In genomic region chr3:176927280-176927679, GRCh38 we compare ENCODE assay signal across 20 cellular contexts.
"Had no signal": no experiment of that assay in that cellular context is flagged by ENCODE, and none has a peak within 500 bp of the region (broad histone marks: within the 10 kb centered on the region; RNA-seq: fewer than 3 reads in every experiment).

No MANE protein-coding gene starts in this region.

- H3K27me3 ChIP-seq: dorsolateral prefrontal cortex, gastrocnemius medialis, neutrophil, sigmoid colon, suprapubic skin, thyroid gland had no signal

- H3K4me3 Mint-ChIP-seq: immature natural killer cell, naive B cell, nephron, type B pancreatic cell had no signal

- H3K9me3 Mint-ChIP-seq: type B pancreatic cell had no signal

- H3K9me3 ChIP-seq: gastrocnemius medialis, neutrophil, psoas muscle, sigmoid colon, suprapubic skin, thyroid gland had no signal

- H3K4me1 ChIP-seq: gastrocnemius medialis, psoas muscle, sigmoid colon, suprapubic skin had no signal

- H3K27ac Mint-ChIP-seq: immature natural killer cell, naive B cell, nephron, type B pancreatic cell had no signal

- H3K4me3 ChIP-seq: gastrocnemius medialis, psoas muscle, sigmoid colon, skin epidermis, suprapubic skin, thyroid gland had no signal

- H3K4me1 Mint-ChIP-seq: naive B cell, nephron had no signal

- H3K36me3 Mint-ChIP-seq: immature natural killer cell, naive B cell, type B pancreatic cell had no signal

- DNase-seq: cortex of kidney; dorsolateral prefrontal cortex; effector CD8-positive, alpha-beta T cell; gastrocnemius medialis; glutamatergic neuron; immature natural killer cell; left cardiac atrium; left ventricle myocardium superior; mesendoderm; naive B cell; psoas muscle; sigmoid colon; stimulated activated CD4-positive, alpha-beta T cell treated with anti-CD3 and anti-CD28 coated beads, Interleukin-2, amount 100 ng/mL, for 24 hours; stimulated activated naive CD4-positive, alpha-beta T cell treated with Interleukin-2 at 50 U/mL for 16 hours; thyroid gland had no signal

- H3K27ac ChIP-seq: gastrocnemius medialis, neutrophil, psoas muscle, sigmoid colon, skin epidermis, suprapubic skin had no signal

- H3K27me3 Mint-ChIP-seq: type B pancreatic cell had no signal

- H3K36me3 ChIP-seq: gastrocnemius medialis, neutrophil, sigmoid colon, suprapubic skin, thyroid gland had no signal
